ENCODE assay signal across 8 cellular contexts in the genomic region with DNA sequence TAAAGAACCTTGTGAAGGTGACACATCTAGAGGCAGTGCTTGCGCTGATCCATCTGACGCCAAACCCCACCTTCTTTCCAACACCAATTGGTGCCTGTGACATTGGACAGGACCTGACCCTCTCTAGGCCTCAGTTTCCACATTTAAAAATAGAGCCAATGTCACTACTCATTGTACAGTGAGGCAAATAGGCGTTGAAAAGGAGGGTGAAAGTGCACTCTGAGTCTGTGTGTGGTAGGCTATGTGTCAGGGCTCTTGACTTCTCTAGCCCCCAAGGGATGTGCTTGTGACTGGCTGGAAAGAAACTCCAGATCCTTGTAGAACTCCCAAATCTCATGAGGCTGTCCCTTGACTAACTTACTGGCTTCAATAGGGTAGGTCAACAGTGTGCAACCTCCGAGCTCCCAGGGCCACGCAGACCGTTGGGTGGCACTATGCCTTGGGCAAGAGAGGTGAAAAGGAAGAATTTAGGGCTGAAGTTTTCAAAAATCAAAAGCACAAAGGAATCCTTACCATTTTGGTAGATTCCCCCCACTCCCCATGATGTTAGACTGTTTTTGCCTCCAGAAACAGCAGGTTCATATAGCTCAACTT. TPM values are rescaled to one million over a fixed set of nuclear protein-coding genes. Genes with fewer than 3 reads are reported as not detected.
DNase-seq lines count a peak whose midpoint lies in the region; ATAC-seq, FAIRE-seq and TF ChIP-seq lines count a peak whose summit lies in the region.

No MANE protein-coding gene starts in this region.

- no peak for TF ChIP-seq CTCF in Panc1 (IDR thresholded peaks at IDR 0.05)
- no peak for TF ChIP-seq CTCF in nephron (IDR thresholded peaks at IDR 0.05; ENCODE audit: unreplicated experiment in 3 of 3)

- H3K4me3 Mint-ChIP-seq in nephron, result peak overlapping the region; percentile 94 to 98 (median 94)

- no TSS peak for BruUV-seq in Panc1 (replicated peaks; lab: Mats Ljungman, UMichigan)

- peak overlapping the region; percentile 95 for H3K27ac ChIP-seq in Panc1 (ENCODE audit: low read length)
- H3K27ac ChIP-seq in epithelial cell of prostate, result peak overlapping the region; percentile 80

- no peak for TF ChIP-seq POLR2A in GM12891 (IDR thresholded peaks at IDR 0.05; ENCODE audit: low read depth, low read length)

- in situ Hi-C loops in Panc1 (cut with HindIII; ENCODE audit: low pct_unique_long_range_greater_than_20kb, low sequenced_read_pairs), result no loop called here

- H3K36me3 ChIP-seq in Panc1 (ENCODE audit: control insufficient read depth, insufficient read depth, low read length), result peaks cover 14% of the 10 kb centered on the region; the same call in 1 of the 2 replicates

- peaks cover 13% of the 10 kb centered on the region for H3K4me1 ChIP-seq in Panc1 (ENCODE audit: control insufficient read depth, insufficient read depth, low read length)

- H3K36me3 Mint-ChIP-seq in nephron (ENCODE audit: low read depth), result peaks cover 40% of the 10 kb centered on the region

- no peak for FAIRE-seq in GM12891 (lab: Jason Lieb, UNC)

- no peaks in the 10 kb centered on the region for H3K27me3 ChIP-seq in Panc1 (ENCODE audit: control insufficient read depth, insufficient read depth, low read length)

- peak overlapping the region; percentile 92 to 98 (median 97) for H3K27ac Mint-ChIP-seq in nephron

- intact Hi-C loops in Panc1 (cut with micrococcal nuclease; ENCODE audit: unreplicated experiment), result no loop called here

- POLR2A ChIA-PET in Panc1 (lab: Charles Lee), result interaction anchor here (0.7 kb wide), 1 partner anchor 24 kb away, joined by 10 read pairs; no protein-coding TSS in a partner anchor

- peaks cover 23% of the 10 kb centered on the region for H3K4me1 Mint-ChIP-seq in nephron

- ATAC-seq in Panc1, result peak; percentile 58
- no peak for ATAC-seq in GM19023 (IDR thresholded peaks at IDR 0.05; ENCODE audit: unreplicated experiment)

- DNase-seq in EL, result peak; percentile 18
- DNase-seq in Panc1 (ENCODE audit: low read depth, low spot score), result no peak
- no peak for DNase-seq in epithelial cell of prostate (ENCODE audit: low read depth, low spot score)
- no peak for DNase-seq in NCI-H345 treated with DMSO at 0.1 percent for 48 hours (lab: John Stamatoyannopoulos, UW; ENCODE audit: unreplicated experiment)
- DNase-seq in GM12891 (ENCODE audit: insufficient read length, low spot score), result no peak
- no peak for DNase-seq in NCI-H526 (lab: John Stamatoyannopoulos, UW)

- H3K27me3 Mint-ChIP-seq in nephron (ENCODE audit: low read depth), result peaks cover 3% of the 10 kb centered on the region

- peak overlapping the region; percentile 89 to 94 for H3K4me3 ChIP-seq in Panc1 (ENCODE audit: low read depth in 2 of 2, low read length in 2 of 2)

- CTCF ChIA-PET in Panc1 (lab: Charles Lee), result no interaction called here

- H3K9me3 Mint-ChIP-seq in nephron, result no peaks in the 10 kb centered on the region

- H3K9me3 ChIP-seq in Panc1 (ENCODE audit: control insufficient read depth, insufficient read depth, low read depth, low read length), result no peaks in the 10 kb centered on the region

TF ChIP-seq in GM12891, 5 proteins besides CTCF, POLR2A, EP300 and RAD21:
- no peak for TF ChIP-seq POU2F2 (IDR thresholded peaks at IDR 0.05; ENCODE audit: low read depth, low read length)
- no peak for TF ChIP-seq PAX5 (IDR thresholded peaks at IDR 0.05; ENCODE audit: insufficient read depth, low read length, severe bottlenecking)
- no peak for TF ChIP-seq SPI1 (IDR thresholded peaks at IDR 0.05; ENCODE audit: low read depth, low read length)
- TF ChIP-seq TAF1 (IDR thresholded peaks at IDR 0.05; ENCODE audit: low read depth, low read length), result no peak
- TF ChIP-seq POLR2AphosphoS5 (IDR thresholded peaks at IDR 0.05; ENCODE audit: low read depth, low read length), result no peak
TF ChIP-seq in GM12891: peak in this region for 0.

RNA-seq across cellular contexts. Expression of a gene that starts 0.7 kb away (rescaled TPM):
- total RNA-seq in Panc1 (2021; ENCODE audit: unreplicated experiment), result 68.6 TPM
- 41.2 TPM for polyA plus RNA-seq in Panc1 (2012; ENCODE audit: insufficient read length)
- polyA plus RNA-seq in GM12891 (2012; ENCODE audit: low read depth, missing spikeins), result 22.6 TPM

RNA-seq across cellular contexts. Expression of a gene that starts 17.5 kb away (rescaled TPM):
- total RNA-seq in Panc1 (2021; ENCODE audit: unreplicated experiment), result 45.8 TPM
- 80.7 TPM for polyA plus RNA-seq in Panc1 (2012; ENCODE audit: insufficient read length)
- 75.5 TPM for polyA plus RNA-seq in GM12891 (2012; ENCODE audit: low read depth, missing spikeins)

RNA-seq across cellular contexts. Expression of a gene that starts 30.5 kb away (rescaled TPM):
- total RNA-seq in Panc1 (2021; ENCODE audit: unreplicated experiment), result 353 TPM
- polyA plus RNA-seq in Panc1 (2012; ENCODE audit: insufficient read length), result 349 TPM
- 564 TPM for polyA plus RNA-seq in GM12891 (2012; ENCODE audit: low read depth, missing spikeins)

RNA-seq across cellular contexts. Expression of a gene that starts 34.2 kb away (rescaled TPM):
- 121 TPM for total RNA-seq in Panc1 (2021; ENCODE audit: unreplicated experiment)
- 162 TPM for polyA plus RNA-seq in Panc1 (2012; ENCODE audit: insufficient read length)
- polyA plus RNA-seq in GM12891 (2012; ENCODE audit: low read depth, missing spikeins), result 59.8 TPM

RNA-seq across cellular contexts. Expression of a gene that starts 49.2 kb away (rescaled TPM):
- total RNA-seq in Panc1 (2021; ENCODE audit: unreplicated experiment), result 40.1 TPM
- 33.3 TPM for polyA plus RNA-seq in Panc1 (2012; ENCODE audit: insufficient read length)
- polyA plus RNA-seq in GM12891 (2012; ENCODE audit: low read depth, missing spikeins), result 1.7 TPM
